In genomic region chr3:142586803-142587406, GRCh38 we compare ENCODE assay signal across 8 cellular contexts. TPM values are rescaled to one million over a fixed set of nuclear protein-coding genes. Genes with fewer than 3 reads are reported as not detected.
DNase-seq lines count a peak whose midpoint lies in the region; ATAC-seq and TF ChIP-seq lines count a peak whose summit lies in the region.

No MANE protein-coding gene starts in this region.

- no peak for ATAC-seq in HG02623 (IDR thresholded peaks at IDR 0.05; ENCODE audit: unreplicated experiment)

- no peak overlapping the region for H3K4me3 ChIP-seq in fibroblast of mammary gland (ENCODE audit: control insufficient read depth, low read depth, low read length)

- no peaks in the 10 kb centered on the region for H3K4me1 Mint-ChIP-seq in neural crest cell

- H3K27me3 Mint-ChIP-seq in neural crest cell (ENCODE audit: low read depth) = peaks cover 24% of the 10 kb centered on the region

- no peak overlapping the region for H3K27ac Mint-ChIP-seq in neural crest cell (ENCODE audit: unreplicated experiment)

- TF ChIP-seq CTCF in fibroblast of mammary gland (conservative IDR thresholded peaks at IDR 0.05; ENCODE audit: control insufficient read depth, insufficient read depth, low read depth, low read length) (peak; percentile 67), neural crest cell (conservative IDR thresholded peaks at IDR 0.05) (peak; percentile 74)

- peak overlapping the region; percentile 45 for H3K4me3 Mint-ChIP-seq in neural crest cell

- no peaks in the 10 kb centered on the region for H3K9me3 Mint-ChIP-seq in neural crest cell

- no peaks in the 10 kb centered on the region for H3K36me3 Mint-ChIP-seq in neural crest cell (ENCODE audit: low read depth)

- DNase-seq in SIG-M5 treated with dmso at 0.1 percent for 504 hours (lab: John Stamatoyannopoulos, UW; ENCODE audit: unreplicated experiment) = peak; percentile 82
- DNase-seq in SIG-M5 (lab: John Stamatoyannopoulos, UW) = no peak
- DNase-seq in H4 (ENCODE audit: low spot score) = peak; percentile 80
- peak; percentile 81 for DNase-seq in NCI-H1105 treated with DMSO at 0.1 percent for 48 hours (lab: John Stamatoyannopoulos, UW)
- DNase-seq in SW 1271 (lab: John Stamatoyannopoulos, UW) = peak; percentile 86 to 94
- peak; percentile 83 for DNase-seq in fibroblast of mammary gland (ENCODE audit: low read depth)
- peak; percentile 28 for DNase-seq in neural crest cell (ENCODE audit: low read depth, low spot score)

RNA-seq across cellular contexts. Expression of gene ATR, which starts 8.4 kb away (rescaled TPM):
- 17.2 and 25.0 TPM in 2 replicates for total RNA-seq in H4 (2014; rRNA removed; shearing (Covaris generic))
- 23.3 and 27.5 TPM in 2 replicates for total RNA-seq in neural crest cell

RNA-seq across cellular contexts. Expression of gene PLS1, which starts 9.3 kb away (rescaled TPM):
- total RNA-seq in H4 (2014; rRNA removed; shearing (Covaris generic)) = 7.8 and 9.5 TPM in 2 replicates
- total RNA-seq in neural crest cell = 5.6 and 5.7 TPM in 2 replicates
